ENCODE assay signal across 8 cellular contexts in genomic region chr18:25503567-25504081, GRCh38.
DNase-seq lines count a peak whose midpoint lies in the region; ATAC-seq and TF ChIP-seq lines count a peak whose summit lies in the region.

No MANE protein-coding gene starts in this region.

- intact Hi-C loops in head of caudate nucleus (cut with DNase I): no loop called here

- peak overlapping the region; percentile 65 for H3K4me3 Mint-ChIP-seq in osteocyte (ENCODE audit: unreplicated experiment)
- H3K4me3 Mint-ChIP-seq in stimulated activated effector memory CD8-positive, alpha-beta T cell treated with anti-CD3 and anti-CD28 coated beads, Interleukin-12 subunit alpha, Interleukin-12 subunit beta, amount 100 ng/mL, for 72 hours: no peak overlapping the region

- no peak for TF ChIP-seq CTCF in WI38 (IDR thresholded peaks at IDR 0.05; ENCODE audit: low read depth, low read length)
- TF ChIP-seq CTCF in osteocyte (IDR thresholded peaks at IDR 0.05): no peak

- H3K36me3 Mint-ChIP-seq in osteocyte (ENCODE audit: unreplicated experiment): no peaks in the 10 kb centered on the region
- no peaks in the 10 kb centered on the region for H3K36me3 Mint-ChIP-seq in stimulated activated effector memory CD8-positive, alpha-beta T cell treated with anti-CD3 and anti-CD28 coated beads, Interleukin-12 subunit alpha, Interleukin-12 subunit beta, amount 100 ng/mL, for 72 hours

- no peak overlapping the region for H3K27ac Mint-ChIP-seq in osteocyte (ENCODE audit: unreplicated experiment)
- no peak overlapping the region for H3K27ac Mint-ChIP-seq in stimulated activated effector memory CD8-positive, alpha-beta T cell treated with anti-CD3 and anti-CD28 coated beads, Interleukin-12 subunit alpha, Interleukin-12 subunit beta, amount 100 ng/mL, for 72 hours

- H3K9me3 Mint-ChIP-seq in osteocyte (ENCODE audit: unreplicated experiment): peaks cover 15% of the 10 kb centered on the region
- no peaks in the 10 kb centered on the region for H3K9me3 Mint-ChIP-seq in stimulated activated effector memory CD8-positive, alpha-beta T cell treated with anti-CD3 and anti-CD28 coated beads, Interleukin-12 subunit alpha, Interleukin-12 subunit beta, amount 100 ng/mL, for 72 hours

- ATAC-seq in stimulated activated effector memory CD8-positive, alpha-beta T cell treated with anti-CD3 and anti-CD28 coated beads, Interleukin-12 subunit alpha, Interleukin-12 subunit beta, amount 100 ng/mL, for 72 hours: no peak
- ATAC-seq in GM21786 (IDR thresholded peaks at IDR 0.05; ENCODE audit: unreplicated experiment): no peak

- DNase-seq in SHP77 (lab: John Stamatoyannopoulos, UW) (peak; percentile 18 to 37), SHP77 treated with DMSO at 0.1 percent for 48 hours (lab: John Stamatoyannopoulos, UW) (no peak), head of caudate nucleus (peak; percentile 8 to 81 (median 60)), osteocyte (ENCODE audit: extremely low spot score, unreplicated experiment) (no peak)
- no peak for DNase-seq in stimulated activated CD4-positive, alpha-beta T cell treated with anti-CD3 and anti-CD28 coated beads, Interleukin-2, amount 100 ng/mL, for 24 hours
- no peak for DNase-seq in stimulated activated effector memory CD8-positive, alpha-beta T cell treated with anti-CD3 and anti-CD28 coated beads, Interleukin-12 subunit alpha, Interleukin-12 subunit beta, amount 100 ng/mL, for 72 hours (ENCODE audit: low spot score in 2 of 2)

- peak overlapping the region; percentile 64 for H3K4me3 ChIP-seq in WI38 (ENCODE audit: low read depth, low read length)

- H3K4me1 Mint-ChIP-seq in osteocyte (ENCODE audit: unreplicated experiment): peaks cover 10% of the 10 kb centered on the region
- no peaks in the 10 kb centered on the region for H3K4me1 Mint-ChIP-seq in stimulated activated effector memory CD8-positive, alpha-beta T cell treated with anti-CD3 and anti-CD28 coated beads, Interleukin-12 subunit alpha, Interleukin-12 subunit beta, amount 100 ng/mL, for 72 hours

- H3K27me3 Mint-ChIP-seq in osteocyte (ENCODE audit: unreplicated experiment): peaks cover 17% of the 10 kb centered on the region

Comparison
In these comparisons a context has a peak if more than half of its experiments do, and no peak if none do; other contexts are left out.
1. DNase-seq: peak in SHP77 (2 of 2) and head of caudate nucleus (42 of 42); none in SHP77 treated with DMSO at 0.1 percent for 48 hours (single experiment), osteocyte (single experiment), stimulated activated CD4-positive, alpha-beta T cell treated with anti-CD3 and anti-CD28 coated beads, Interleukin-2, amount 100 ng/mL, for 24 hours (0 of 2) and stimulated activated effector memory CD8-positive, alpha-beta T cell treated with anti-CD3 and anti-CD28 coated beads, Interleukin-12 subunit alpha, Interleukin-12 subunit beta, amount 100 ng/mL, for 72 hours (0 of 2).